In genomic region chr14:64572721-64573508, GRCh38 we compare ENCODE assay signal across 13 cellular contexts. TPM values are rescaled to one million over a fixed set of nuclear protein-coding genes. Genes with fewer than 3 reads are reported as not detected.
DNase-seq lines count a peak whose midpoint lies in the region; ATAC-seq and TF ChIP-seq lines count a peak whose summit lies in the region.
"Had no signal": no experiment of that assay in that cellular context is flagged by ENCODE, and none has a peak within 500 bp of the region (broad histone marks: within the 10 kb centered on the region; RNA-seq: fewer than 3 reads in every experiment).

No MANE protein-coding gene starts in this region.

- H3K9me3 ChIP-seq in Loucy (ENCODE audit: insufficient read depth, low read depth, low read length) (no peaks in the 10 kb centered on the region), skeletal muscle tissue (ENCODE audit: control insufficient read depth in 3 of 3, low read length in 3 of 3) (no peaks in the 10 kb centered on the region), colonic mucosa (no peaks in the 10 kb centered on the region)
- H3K9me3 ChIP-seq: SJSA1 had no signal

- no peak for ATAC-seq in omental fat pad (ENCODE audit: low FRiP score)

- H3K79me2 ChIP-seq in Loucy (ENCODE audit: insufficient read depth, low read length): no peaks in the 10 kb centered on the region

- H3K9me2 ChIP-seq in Loucy (replicated peaks; ENCODE audit: low read depth, low read length): no peaks in the 10 kb centered on the region

- peak overlapping the region; percentile 28; the same call in 1 of the 2 replicates for H2AFZ ChIP-seq in Loucy (ENCODE audit: low read length)

- H3K4me3 ChIP-seq in Loucy (ENCODE audit: low read length, poor library complexity, severe bottlenecking) (no peak overlapping the region), choroid plexus epithelial cell (ENCODE audit: low read depth, low read length) (no peak overlapping the region), skeletal muscle tissue (ENCODE audit: low read length in 3 of 3) (peak overlapping the region in 1 of 3 donors; percentile 38), colonic mucosa (no peak overlapping the region)
- H3K4me3 ChIP-seq: SJSA1 had no signal

- no peaks in the 10 kb centered on the region for H4K20me1 ChIP-seq in Loucy (ENCODE audit: insufficient read depth, low read length, poor library complexity, severe bottlenecking)

- no peaks in the 10 kb centered on the region for H3K27me3 ChIP-seq in Loucy (ENCODE audit: insufficient read depth, low read length, poor library complexity, severe bottlenecking)
- H3K27me3 ChIP-seq in skeletal muscle tissue (ENCODE audit: control insufficient read depth in 3 of 3, insufficient read depth in 3 of 3, low read length in 3 of 3): no peaks in the 10 kb centered on the region
- H3K27me3 ChIP-seq in colonic mucosa: no peaks in the 10 kb centered on the region
- H3K27me3 ChIP-seq: SJSA1 had no signal

- no peaks in the 10 kb centered on the region for H3F3A ChIP-seq in Loucy (ENCODE audit: low read depth)

- H3K36me3 ChIP-seq in Loucy (ENCODE audit: insufficient read depth, low read length) (no peaks in the 10 kb centered on the region), skeletal muscle tissue (ENCODE audit: control insufficient read depth in 3 of 3, insufficient read depth in 3 of 3, low read length in 3 of 3) (no peaks in the 10 kb centered on the region), colonic mucosa (no peaks in the 10 kb centered on the region)
- H3K36me3 ChIP-seq: SJSA1 had no signal

- H3K9ac ChIP-seq in Loucy (ENCODE audit: low read depth, low read length, poor library complexity, severe bottlenecking): no peak overlapping the region
- peak overlapping the region in 1 of 3 donors; percentile 20 for H3K9ac ChIP-seq in skeletal muscle tissue (ENCODE audit: low read depth in 1 of 3, low read length in 3 of 3)
- no peak overlapping the region for H3K9ac ChIP-seq in colonic mucosa (ENCODE audit: low read depth in 2 of 2, low read length in 2 of 2)

- H3K4me1 ChIP-seq in Loucy (ENCODE audit: insufficient read depth, low read length, poor library complexity, severe bottlenecking): no peaks in the 10 kb centered on the region
- H3K4me1 ChIP-seq in skeletal muscle tissue (ENCODE audit: control insufficient read depth in 3 of 3, insufficient read depth in 3 of 3, low read length in 3 of 3): peaks cover 21 to 38% (median 22%) of the 10 kb centered on the region in 3 donors
- H3K4me1 ChIP-seq in colonic mucosa: no peaks in the 10 kb centered on the region

- peak; percentile 60 for DNase-seq in choroid plexus epithelial cell (ENCODE audit: low read depth)
- peak; percentile 42 for DNase-seq in iPS DF 19.7 (ENCODE audit: low read depth, low spot score)
- no peak for DNase-seq in colonic mucosa
- no peak for DNase-seq in omental fat pad (ENCODE audit: low spot score)
- DNase-seq in 8988T: no peak
- DNase-seq in stimulated activated CD4-positive, alpha-beta T cell treated with anti-CD3 and anti-CD28 coated beads, Interleukin-15, amount 100 ng/mL, for 24 hours: no peak
- DNase-seq: activated CD4-positive, alpha-beta T cell treated with anti-CD3 and anti-CD28 coated beads, Interleukin-2, amount 50 U/mL, for 48 hours; activated naive CD8-positive, alpha-beta T cell treated with anti-CD3 and anti-CD28 coated beads, Interleukin-2, amount 10 ng/mL, durations not matched to agents 7 days and 5 days; NCI-H2029 treated with DMSO at 0.1 percent for 48 hours; retina had no signal

- TF ChIP-seq CTCF in Loucy (conservative IDR thresholded peaks at IDR 0.05; ENCODE audit: low read length) (no peak), choroid plexus epithelial cell (conservative IDR thresholded peaks at IDR 0.05; ENCODE audit: low read depth, low read length) (no peak), colonic mucosa (IDR thresholded peaks at IDR 0.05) (no peak), omental fat pad (IDR thresholded peaks at IDR 0.05) (no peak)

- peak overlapping the region; percentile 90 for H3K27ac ChIP-seq in skeletal muscle tissue (ENCODE audit: low read depth, low read length)
- H3K27ac ChIP-seq in colonic mucosa: no peak overlapping the region
- H3K27ac ChIP-seq: SJSA1 had no signal

- intact Hi-C loops in colonic mucosa (cut with DNase I): no loop called here

- H3K4me2 ChIP-seq in Loucy (ENCODE audit: low read depth, low read length, poor library complexity, severe bottlenecking): no peak overlapping the region

RNA-seq across cellular contexts. Expression of gene PPP1R36, which starts 23.2 kb away (rescaled TPM):
- total RNA-seq in skeletal muscle tissue (0.52 TPM), colonic mucosa (1 to 10 TPM; 2.2 to 5.0 TPM), omental fat pad (1 to 10 TPM in 3 of 4 donors, under 1 TPM in 1; 0.63 to 3.2 (median 2.1) TPM)

RNA-seq across cellular contexts. Expression of gene HSPA2, which starts 32.4 kb away (rescaled TPM):
- total RNA-seq in skeletal muscle tissue: 11.0 TPM
- 10 to 100 TPM; 21.6 to 66.1 TPM for total RNA-seq in colonic mucosa
- total RNA-seq in omental fat pad: 10 to 100 TPM in 3 of 4 donors, 1 to 10 TPM in 1; 4.7 to 23.4 (median 17.5) TPM

Comparison
In these comparisons a context has a peak if more than half of its experiments do, and no peak if none do; other contexts are left out.
1. DNase-seq: peak in choroid plexus epithelial cell (single experiment) and iPS DF 19.7 (single experiment); none in colonic mucosa (single experiment), omental fat pad (single experiment), 8988T (single experiment) and stimulated activated CD4-positive, alpha-beta T cell treated with anti-CD3 and anti-CD28 coated beads, Interleukin-15, amount 100 ng/mL, for 24 hours (single experiment).